2 cellular contexts compared by ENCODE assay signal in the genomic region with DNA sequence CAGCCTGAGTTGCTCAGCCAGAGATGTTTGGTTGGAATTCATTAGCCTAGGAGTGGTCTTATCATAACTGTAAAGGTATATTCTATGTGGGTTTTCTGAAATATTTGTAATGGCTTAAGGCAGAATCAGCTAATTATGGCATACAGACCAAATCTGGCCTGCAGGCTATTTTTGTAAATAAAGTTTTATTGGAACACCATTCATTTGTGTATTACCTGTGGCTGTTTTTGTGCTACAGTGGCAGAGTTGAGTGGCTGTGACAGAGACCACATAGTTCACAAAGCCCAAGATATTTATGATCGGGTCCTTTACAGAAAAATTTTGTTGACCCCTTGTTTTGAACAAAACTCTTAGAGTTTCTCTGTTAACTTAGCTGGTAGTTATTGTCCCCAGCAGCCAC.
TF ChIP-seq lines count a peak whose summit lies in the region.

No MANE protein-coding gene starts in this region.

TF ChIP-seq in HepG2, 621 proteins besides CTCF, POLR2A, EP300 and RAD21:
- TF ChIP-seq, protein P1, sequence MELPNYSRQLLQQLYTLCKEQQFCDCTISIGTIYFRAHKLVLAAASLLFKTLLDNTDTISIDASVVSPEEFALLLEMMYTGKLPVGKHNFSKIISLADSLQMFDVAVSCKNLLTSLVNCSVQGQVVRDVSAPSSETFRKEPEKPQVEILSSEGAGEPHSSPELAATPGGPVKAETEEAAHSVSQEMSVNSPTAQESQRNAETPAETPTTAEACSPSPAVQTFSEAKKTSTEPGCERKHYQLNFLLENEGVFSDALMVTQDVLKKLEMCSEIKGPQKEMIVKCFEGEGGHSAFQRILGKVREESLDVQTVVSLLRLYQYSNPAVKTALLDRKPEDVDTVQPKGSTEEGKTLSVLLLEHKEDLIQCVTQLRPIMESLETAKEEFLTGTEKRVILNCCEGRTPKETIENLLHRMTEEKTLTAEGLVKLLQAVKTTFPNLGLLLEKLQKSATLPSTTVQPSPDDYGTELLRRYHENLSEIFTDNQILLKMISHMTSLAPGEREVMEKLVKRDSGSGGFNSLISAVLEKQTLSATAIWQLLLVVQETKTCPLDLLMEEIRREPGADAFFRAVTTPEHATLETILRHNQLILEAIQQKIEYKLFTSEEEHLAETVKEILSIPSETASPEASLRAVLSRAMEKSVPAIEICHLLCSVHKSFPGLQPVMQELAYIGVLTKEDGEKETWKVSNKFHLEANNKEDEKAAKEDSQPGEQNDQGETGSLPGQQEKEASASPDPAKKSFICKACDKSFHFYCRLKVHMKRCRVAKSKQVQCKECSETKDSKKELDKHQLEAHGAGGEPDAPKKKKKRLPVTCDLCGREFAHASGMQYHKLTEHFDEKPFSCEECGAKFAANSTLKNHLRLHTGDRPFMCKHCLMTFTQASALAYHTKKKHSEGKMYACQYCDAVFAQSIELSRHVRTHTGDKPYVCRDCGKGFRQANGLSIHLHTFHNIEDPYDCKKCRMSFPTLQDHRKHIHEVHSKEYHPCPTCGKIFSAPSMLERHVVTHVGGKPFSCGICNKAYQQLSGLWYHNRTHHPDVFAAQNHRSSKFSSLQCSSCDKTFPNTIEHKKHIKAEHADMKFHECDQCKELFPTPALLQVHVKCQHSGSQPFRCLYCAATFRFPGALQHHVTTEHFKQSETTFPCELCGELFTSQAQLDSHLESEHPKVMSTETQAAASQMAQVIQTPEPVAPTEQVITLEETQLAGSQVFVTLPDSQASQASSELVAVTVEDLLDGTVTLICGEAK (IDR thresholded peaks at IDR 0.05) = peak; percentile 49
- TF ChIP-seq, protein P1 (CRISPR knock-in tag; IDR thresholded peaks at IDR 0.05) = peak; percentile 90; the same call in 1 of the 2 replicates
- no peak for TF ChIP-seq MLX (CRISPR knock-in tag; IDR thresholded peaks at IDR 0.05)
- TF ChIP-seq TBX2 (CRISPR knock-in tag; IDR thresholded peaks at IDR 0.05; ENCODE audit: borderline replicate concordance) = no peak
TF ChIP-seq in HepG2: peak in this region for 1.

TF ChIP-seq in GM12878, 131 proteins besides CTCF, POLR2A, EP300 and RAD21:
- TF ChIP-seq SUPT20H (IDR thresholded peaks at IDR 0.05; ENCODE audit: borderline replicate concordance, control insufficient read depth, low read depth, low read length) = no peak
- TF ChIP-seq, protein P1 (IDR thresholded peaks at IDR 0.05; ENCODE audit: borderline replicate concordance) = peak; percentile 68
- TF ChIP-seq ZNF207 (IDR thresholded peaks at IDR 0.05; ENCODE audit: borderline replicate concordance) = no peak
- TF ChIP-seq CBFB (IDR thresholded peaks at IDR 0.05; ENCODE audit: low read depth) = no peak
